Comparison of ENCODE assay signal across 20 cellular contexts in the genomic region with DNA sequence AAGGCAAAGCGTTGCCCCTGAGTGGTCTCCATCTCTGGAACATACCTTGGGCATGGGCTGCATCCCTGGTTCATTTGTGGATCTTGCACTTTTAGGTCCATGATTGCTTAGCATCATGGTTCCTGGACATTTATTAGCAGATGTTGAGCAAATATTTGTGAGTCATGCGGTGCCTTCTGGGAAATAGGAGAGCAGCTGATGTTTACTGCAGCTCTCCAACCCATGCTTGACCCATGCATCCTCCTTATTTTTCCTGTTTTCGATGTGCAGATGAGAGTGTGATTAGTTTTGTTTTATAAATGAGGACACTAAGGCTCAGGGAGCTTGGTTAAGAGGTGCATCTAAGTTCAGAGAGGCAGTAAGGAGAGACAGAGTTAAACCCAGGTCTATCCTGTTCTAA.
DNase-seq lines count a peak whose midpoint lies in the region; ATAC-seq and TF ChIP-seq lines count a peak whose summit lies in the region.
"Had no signal": no experiment of that assay in that cellular context is flagged by ENCODE, and none has a peak within 500 bp of the region (broad histone marks: within the 10 kb centered on the region; RNA-seq: fewer than 3 reads in every experiment).

No MANE protein-coding gene starts in this region.

- H3K4me1 ChIP-seq in psoas muscle = no peaks in the 10 kb centered on the region
- H3K4me1 ChIP-seq in spleen = peaks cover 0 to 21% (median 2%) of the 10 kb centered on the region in 6 donors
- no peaks in the 10 kb centered on the region for H3K4me1 ChIP-seq in colonic mucosa
- H3K4me1 ChIP-seq in MM.1S (ENCODE audit: low read length) = no peaks in the 10 kb centered on the region
- H3K4me1 ChIP-seq: BLaER1 treated with 17β-estradiol and CSF1 and Interleukin-3, amounts not matched to agents 10 nM and 100 nM had no signal

- H3K27me3 ChIP-seq in psoas muscle (ENCODE audit: insufficient read depth in 3 of 3, low read length in 2 of 3) (no peaks in the 10 kb centered on the region), spleen (replicated peaks in 1 of 7) (no peaks in the 10 kb centered on the region), colonic mucosa (no peaks in the 10 kb centered on the region), MM.1S (replicated peaks; ENCODE audit: insufficient read depth, low read length) (no peaks in the 10 kb centered on the region)
- H3K27me3 ChIP-seq: BE2C; BLaER1 treated with 17β-estradiol and CSF1 and Interleukin-3, amounts not matched to agents 10 nM and 100 nM had no signal

- H3K4me3 ChIP-seq in psoas muscle (no peak overlapping the region), spleen (no peak overlapping the region), colonic mucosa (no peak overlapping the region), MM.1S (ENCODE audit: low read length) (no peak overlapping the region)
- H3K4me3 ChIP-seq: BLaER1 treated with 17β-estradiol and CSF1 and Interleukin-3, amounts not matched to agents 10 nM and 100 nM; GM23338 had no signal

- TF ChIP-seq CTCF in VCaP (conservative IDR thresholded peaks at IDR 0.05) (no peak), psoas muscle (IDR thresholded peaks at IDR 0.05) (no peak), spleen (IDR thresholded peaks at IDR 0.05 in 8 of 11, conservative IDR thresholded peaks at IDR 0.05 in 3 of 11) (no peak), colonic mucosa (IDR thresholded peaks at IDR 0.05) (no peak), MM.1S (IDR thresholded peaks at IDR 0.05; ENCODE audit: low read length) (no peak)

- no peaks in the 10 kb centered on the region for H3F3A ChIP-seq in MM.1S (ENCODE audit: insufficient read depth, low read length)

- peak overlapping the region; percentile 74 for H3K27ac ChIP-seq in VCaP
- peak overlapping the region; percentile 36 for H3K27ac ChIP-seq in psoas muscle
- H3K27ac ChIP-seq in spleen = peak overlapping the region in 7 of 8 donors; percentile 24 to 57 (median 48)
- no peak overlapping the region for H3K27ac ChIP-seq in colonic mucosa
- H3K27ac ChIP-seq in MM.1S (ENCODE audit: low read length) = no peak overlapping the region
- H3K27ac ChIP-seq: 22Rv1; BLaER1 treated with 17β-estradiol and CSF1 and Interleukin-3, amounts not matched to agents 10 nM and 100 nM had no signal

- ATAC-seq in psoas muscle = peak in 1 of 4 donors; percentile 38
- ATAC-seq: GM23338, HCT116 had no signal

- no peaks in the 10 kb centered on the region for H3K9me2 ChIP-seq in MM.1S (replicated peaks; ENCODE audit: insufficient read depth, low read length)

- WGBS in psoas muscle, 3 donors = 65 to 78% (median 71%) methylated on average over 3 of the region's 3 CpGs
- WGBS in spleen, 5 donors = 53 to 76% (median 66%) methylated on average over 3 of the region's 3 CpGs

- H4K20me1 ChIP-seq in MM.1S (ENCODE audit: insufficient read depth, low read length) = no peaks in the 10 kb centered on the region
- H4K20me1 ChIP-seq: BLaER1 treated with 17β-estradiol and CSF1 and Interleukin-3, amounts not matched to agents 10 nM and 100 nM had no signal

- TF ChIP-seq POLR2A in spleen (IDR thresholded peaks at IDR 0.05) = no peak

- DNase-seq in NCI-H510A treated with DMSO at 0.1 percent for 48 hours (lab: John Stamatoyannopoulos, UW) = peak; percentile 26
- no peak for DNase-seq in NCI-H510A (lab: John Stamatoyannopoulos, UW)
- no peak for DNase-seq in psoas muscle
- no peak for DNase-seq in spleen
- no peak for DNase-seq in colonic mucosa
- no peak for DNase-seq in MM.1S
- no peak for DNase-seq in DMS 273 treated with DMSO at 0.1 percent for 48 hours (lab: John Stamatoyannopoulos, UW)
- DNase-seq: AML-193; BE2C; CD4-positive, alpha-beta T cell; CD8-positive, alpha-beta memory T cell; DMS53; DMS79 treated with DMSO at 0.1 percent for 48 hours; GF-D8; H9 had no signal

- intact Hi-C loops in psoas muscle (cut with DNase I) (no loop called here), spleen (cut with DNase I; ENCODE audit: low total_unique reads) (no loop called here), colonic mucosa (cut with DNase I) (no loop called here)

- H3K9ac ChIP-seq in colonic mucosa (ENCODE audit: low read depth in 2 of 2, low read length in 2 of 2) (no peak overlapping the region), MM.1S (ENCODE audit: low read length) (no peak overlapping the region)
- H3K9ac ChIP-seq: BLaER1 treated with 17β-estradiol and CSF1 and Interleukin-3, amounts not matched to agents 10 nM and 100 nM had no signal

- H3K36me3 ChIP-seq in psoas muscle (ENCODE audit: insufficient read depth in 1 of 2, low read depth in 1 of 2) (no peaks in the 10 kb centered on the region), spleen (no peaks in the 10 kb centered on the region), colonic mucosa (no peaks in the 10 kb centered on the region), MM.1S (replicated peaks; ENCODE audit: insufficient read depth, low read length) (no peaks in the 10 kb centered on the region)
- H3K36me3 ChIP-seq: BE2C; BLaER1 treated with 17β-estradiol and CSF1 and Interleukin-3, amounts not matched to agents 10 nM and 100 nM had no signal

- H2AFZ ChIP-seq in MM.1S (ENCODE audit: low read length) = no peak overlapping the region
- H2AFZ ChIP-seq: GM23338 had no signal

- H3K4me2 ChIP-seq in MM.1S (ENCODE audit: low read depth, low read length) = no peak overlapping the region
- H3K4me2 ChIP-seq: BLaER1 treated with 17β-estradiol and CSF1 and Interleukin-3, amounts not matched to agents 10 nM and 100 nM; GM23338 had no signal

- H3K9me3 ChIP-seq in psoas muscle (no peaks in the 10 kb centered on the region), spleen (no peaks in the 10 kb centered on the region), colonic mucosa (no peaks in the 10 kb centered on the region), MM.1S (replicated peaks; ENCODE audit: insufficient read depth, low read length) (no peaks in the 10 kb centered on the region)
- H3K9me3 ChIP-seq: BE2C; BLaER1 treated with 17β-estradiol and CSF1 and Interleukin-3, amounts not matched to agents 10 nM and 100 nM had no signal

- H3K79me2 ChIP-seq in MM.1S (ENCODE audit: low read length) = no peaks in the 10 kb centered on the region

Comparison
In these comparisons a context has a peak if more than half of its experiments do, and no peak if none do; other contexts are left out.
1. H3K27ac ChIP-seq: peak in VCaP (single experiment), psoas muscle (single experiment) and spleen (7 of 8); none in colonic mucosa (single experiment) and MM.1S (single experiment).